In genomic region chr12:79156846-79157463, GRCh38 we compare ENCODE assay signal across 20 cellular contexts.
A peak's percentile ranks its signal among the peaks of the same experiment; 100 is the strongest.
DNase-seq lines count a peak whose midpoint lies in the region; ATAC-seq lines count a peak whose summit lies in the region.
"Had no signal": no experiment of that assay in that cellular context is flagged by ENCODE, and none has a peak within 500 bp of the region (broad histone marks: within the 10 kb centered on the region; RNA-seq: fewer than 3 reads in every experiment).

No MANE protein-coding gene starts in this region.

- H3K4me3 ChIP-seq in mesenchymal stem cell (ENCODE audit: insufficient read depth in 1 of 2, low read depth in 1 of 2, low read length in 2 of 2): no peak overlapping the region
- H3K4me3 ChIP-seq: BLaER1, colonic mucosa, transverse colon had no signal

- H2AFZ ChIP-seq in mesenchymal stem cell (ENCODE audit: low read depth, low read length): no peak overlapping the region

- H4K91ac ChIP-seq in mesenchymal stem cell (ENCODE audit: low read length): peak overlapping the region; percentile 1

- H3K4me1 ChIP-seq in mesenchymal stem cell (ENCODE audit: control insufficient read depth, insufficient read depth, low read depth, low read length): no peaks in the 10 kb centered on the region
- H3K4me1 ChIP-seq: BLaER1, colonic mucosa, transverse colon had no signal

- no peak overlapping the region for H3K14ac ChIP-seq in mesenchymal stem cell (ENCODE audit: low read length in 2 of 2)

- 81% methylated on average over 6 of the region's 6 CpGs for WGBS in mesenchymal stem cell

- no peak overlapping the region for H4K8ac ChIP-seq in mesenchymal stem cell (ENCODE audit: low read length)

- no peak overlapping the region for H2AK5ac ChIP-seq in mesenchymal stem cell (ENCODE audit: low read length, severe bottlenecking)

- no peaks in the 10 kb centered on the region for H3K9me3 ChIP-seq in mesenchymal stem cell (ENCODE audit: control insufficient read depth, low read length)
- H3K9me3 ChIP-seq: BLaER1, colonic mucosa, transverse colon had no signal

- H3K23ac ChIP-seq in mesenchymal stem cell (ENCODE audit: low read length in 2 of 2): no peak overlapping the region

- H2BK12ac ChIP-seq in mesenchymal stem cell (ENCODE audit: low read length in 2 of 2): no peak overlapping the region

- intact Hi-C loops in left colon (cut with DNase I, micrococcal nuclease): no loop called here

- no peak overlapping the region for H3K4me2 ChIP-seq in mesenchymal stem cell (ENCODE audit: low read length, poor library complexity, severe bottlenecking)
- H3K4me2 ChIP-seq: BLaER1 had no signal

- H3K36me3 ChIP-seq in mesenchymal stem cell (ENCODE audit: control insufficient read depth in 1 of 2, insufficient read depth in 2 of 2, low read depth in 1 of 2, low read length in 2 of 2): no peaks in the 10 kb centered on the region
- H3K36me3 ChIP-seq: colonic mucosa, transverse colon had no signal

- H2BK120ac ChIP-seq in mesenchymal stem cell (ENCODE audit: low read depth, low read length): no peak overlapping the region

- no peak overlapping the region for H3K18ac ChIP-seq in mesenchymal stem cell (ENCODE audit: low read depth in 1 of 2, low read length in 2 of 2)

- H3K4ac ChIP-seq in mesenchymal stem cell (ENCODE audit: low read depth in 1 of 2, low read length in 2 of 2): no peak overlapping the region

- H3K27ac ChIP-seq in mesenchymal stem cell (ENCODE audit: low read length, poor library complexity, severe bottlenecking): no peak overlapping the region
- H3K27ac ChIP-seq: BLaER1, colonic mucosa, HL-60, transverse colon had no signal

- no peaks in the 10 kb centered on the region for H3K27me3 ChIP-seq in mesenchymal stem cell (ENCODE audit: control insufficient read depth in 1 of 2, insufficient read depth in 1 of 2, low read length in 2 of 2)
- H3K27me3 ChIP-seq: BLaER1, colonic mucosa, transverse colon had no signal

- DNase-seq in mesenchymal stem cell (no peak), DMS153 (lab: John Stamatoyannopoulos, UW) (no peak), left colon (no peak)
- DNase-seq: activated CD4-positive, alpha-beta T cell treated with anti-CD3 and anti-CD28 coated beads, Interleukin-2, amount 50 U/mL, for 4 hours; activated naive CD4-positive, alpha-beta T cell treated with anti-CD3 and anti-CD28 coated beads, Interleukin-2, amount 50 U/mL, for 16 hours; activated T-cell treated with anti-CD3 and anti-CD28 coated beads, Interleukin-2, amount 50 U/mL, for 1 hour; colonic mucosa; GDM1; H7; NCI-H1092 treated with DMSO at 0.1 percent for 48 hours; NCI-H2171 treated with DMSO at 0.1 percent for 48 hours; transverse colon had no signal

- no peak overlapping the region for H2BK5ac ChIP-seq in mesenchymal stem cell (ENCODE audit: low read depth, low read length, poor library complexity, severe bottlenecking)

- ATAC-seq in GM18870 (IDR thresholded peaks at IDR 0.05; ENCODE audit: unreplicated experiment) (peak; percentile 47), GM21576 (IDR thresholded peaks at IDR 0.05; ENCODE audit: unreplicated experiment) (peak; percentile 50), HG03439 (IDR thresholded peaks at IDR 0.05; ENCODE audit: unreplicated experiment) (peak; percentile 60), HG03025 (IDR thresholded peaks at IDR 0.05; ENCODE audit: low FRiP score, unreplicated experiment) (no peak), left colon (no peak)
- ATAC-seq: Right ventricle myocardium inferior; stimulated activated effector memory CD8-positive, alpha-beta T cell treated with anti-CD3 and anti-CD28 coated beads, Interleukin-12 subunit alpha, Interleukin-12 subunit beta, amount 100 ng/mL, for 72 hours had no signal

- H2BK15ac ChIP-seq in mesenchymal stem cell (ENCODE audit: low read depth, poor library complexity, severe bottlenecking): no peak overlapping the region

- H3K79me1 ChIP-seq in mesenchymal stem cell (replicated peaks; ENCODE audit: low read length, poor library complexity, severe bottlenecking): no peaks in the 10 kb centered on the region

- H3K9ac ChIP-seq in mesenchymal stem cell (ENCODE audit: low read length): no peak overlapping the region
- H3K9ac ChIP-seq: BLaER1 had no signal

Comparison
In these comparisons a context has a peak if more than half of its experiments do, and no peak if none do; other contexts are left out.
1. ATAC-seq: peak in GM18870 (single experiment), GM21576 (single experiment) and HG03439 (single experiment); none in HG03025 (single experiment) and left colon (single experiment).